1 cellular context compared by ENCODE assay signal in the genomic region with DNA sequence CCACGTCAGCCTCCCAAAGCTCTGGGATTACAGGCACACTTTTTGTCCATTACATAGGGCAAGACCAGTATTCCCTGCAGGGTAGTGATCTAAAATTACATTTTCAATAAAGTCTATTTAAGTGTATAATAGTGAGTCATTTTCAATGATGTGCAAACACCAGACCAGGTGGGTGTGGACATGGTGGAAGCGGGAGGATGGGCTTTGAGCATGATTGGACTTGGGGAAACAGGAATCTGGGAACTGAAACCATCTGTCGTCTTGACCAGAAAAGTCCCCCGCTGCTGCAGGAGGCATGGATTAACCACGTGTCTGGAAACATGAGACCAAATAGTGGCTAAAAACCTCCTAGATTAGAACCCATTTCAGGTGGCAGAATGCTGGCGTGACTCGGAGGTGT.
A peak's percentile ranks its signal among the peaks of the same experiment; 100 is the strongest.
TF ChIP-seq lines count a peak whose summit lies in the region.

No MANE protein-coding gene starts in this region.

TF ChIP-seq in GM12878, 131 proteins besides CTCF, POLR2A, EP300 and RAD21:
- no peak for TF ChIP-seq MEF2A (IDR thresholded peaks at IDR 0.05; ENCODE audit: insufficient read depth, low read depth, low read length)
- TF ChIP-seq RUNX3 (IDR thresholded peaks at IDR 0.05; ENCODE audit: low read length): 0 out of 2 replicates have a peak, but pooled peaks have one; percentile 7
- no peak for TF ChIP-seq ZZZ3 (IDR thresholded peaks at IDR 0.05; ENCODE audit: control insufficient read depth, insufficient read length, low read depth)
- TF ChIP-seq, protein P1, sequence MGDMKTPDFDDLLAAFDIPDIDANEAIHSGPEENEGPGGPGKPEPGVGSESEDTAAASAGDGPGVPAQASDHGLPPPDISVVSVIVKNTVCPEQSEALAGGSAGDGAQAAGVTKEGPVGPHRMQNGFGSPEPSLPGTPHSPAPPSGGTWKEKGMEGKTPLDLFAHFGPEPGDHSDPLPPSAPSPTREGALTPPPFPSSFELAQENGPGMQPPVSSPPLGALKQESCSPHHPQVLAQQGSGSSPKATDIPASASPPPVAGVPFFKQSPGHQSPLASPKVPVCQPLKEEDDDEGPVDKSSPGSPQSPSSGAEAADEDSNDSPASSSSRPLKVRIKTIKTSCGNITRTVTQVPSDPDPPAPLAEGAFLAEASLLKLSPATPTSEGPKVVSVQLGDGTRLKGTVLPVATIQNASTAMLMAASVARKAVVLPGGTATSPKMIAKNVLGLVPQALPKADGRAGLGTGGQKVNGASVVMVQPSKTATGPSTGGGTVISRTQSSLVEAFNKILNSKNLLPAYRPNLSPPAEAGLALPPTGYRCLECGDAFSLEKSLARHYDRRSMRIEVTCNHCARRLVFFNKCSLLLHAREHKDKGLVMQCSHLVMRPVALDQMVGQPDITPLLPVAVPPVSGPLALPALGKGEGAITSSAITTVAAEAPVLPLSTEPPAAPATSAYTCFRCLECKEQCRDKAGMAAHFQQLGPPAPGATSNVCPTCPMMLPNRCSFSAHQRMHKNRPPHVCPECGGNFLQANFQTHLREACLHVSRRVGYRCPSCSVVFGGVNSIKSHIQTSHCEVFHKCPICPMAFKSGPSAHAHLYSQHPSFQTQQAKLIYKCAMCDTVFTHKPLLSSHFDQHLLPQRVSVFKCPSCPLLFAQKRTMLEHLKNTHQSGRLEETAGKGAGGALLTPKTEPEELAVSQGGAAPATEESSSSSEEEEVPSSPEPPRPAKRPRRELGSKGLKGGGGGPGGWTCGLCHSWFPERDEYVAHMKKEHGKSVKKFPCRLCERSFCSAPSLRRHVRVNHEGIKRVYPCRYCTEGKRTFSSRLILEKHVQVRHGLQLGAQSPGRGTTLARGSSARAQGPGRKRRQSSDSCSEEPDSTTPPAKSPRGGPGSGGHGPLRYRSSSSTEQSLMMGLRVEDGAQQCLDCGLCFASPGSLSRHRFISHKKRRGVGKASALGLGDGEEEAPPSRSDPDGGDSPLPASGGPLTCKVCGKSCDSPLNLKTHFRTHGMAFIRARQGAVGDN (IDR thresholded peaks at IDR 0.05): 0 out of 2 replicates have a peak, but pooled peaks have one; percentile 9
- 0 out of 2 replicates have a peak, but pooled peaks have one; percentile 30 for TF ChIP-seq EED (IDR thresholded peaks at IDR 0.05; ENCODE audit: low read depth)
- no peak for TF ChIP-seq JUNB (IDR thresholded peaks at IDR 0.05)
- no peak for TF ChIP-seq SP1 (IDR thresholded peaks at IDR 0.05; ENCODE audit: low read depth, low read length)
- TF ChIP-seq SMC3 (IDR thresholded peaks at IDR 0.05; ENCODE audit: borderline replicate concordance, low read length): no peak
- peak; percentile 57 for TF ChIP-seq IKZF1 (conservative IDR thresholded peaks at IDR 0.05)
- peak; percentile 44 to 51; a peak in 2 of 4 replicates for TF ChIP-seq IKZF2 (IDR thresholded peaks at IDR 0.05)
- peak; percentile 58; the same call in 1 of the 2 replicates for TF ChIP-seq SPI1 (IDR thresholded peaks at IDR 0.05; ENCODE audit: borderline replicate concordance, insufficient read depth, low read depth, low read length)
